18 cellular contexts compared by ENCODE assay signal in genomic region chr10:16976803-16977202, GRCh38.
"Had no signal": no experiment of that assay in that cellular context is flagged by ENCODE, and none has a peak within 500 bp of the region (broad histone marks: within the 10 kb centered on the region; RNA-seq: fewer than 3 reads in every experiment).

No MANE protein-coding gene starts in this region.

- H3K4me1 ChIP-seq: heart left ventricle, psoas muscle, right lobe of liver, stomach had no signal

- DNase-seq: cortex of kidney; dorsolateral prefrontal cortex; effector CD8-positive, alpha-beta T cell; foreskin melanocyte; heart left ventricle; hippocampal formation; left colon; left ventricle myocardium superior; naive thymus-derived CD4-positive, alpha-beta T cell; nephron progenitor cell; psoas muscle; retina; right lobe of liver; stomach; substantia nigra; trophoblast cell had no signal

- H3K27me3 ChIP-seq: dorsolateral prefrontal cortex, heart left ventricle, right lobe of liver, stomach had no signal

- H3K27ac ChIP-seq: dorsolateral prefrontal cortex, heart left ventricle, psoas muscle, right lobe of liver, stomach, thoracic aorta had no signal

- ATAC-seq: heart left ventricle; left colon; left ventricle myocardium superior; naive thymus-derived CD4-positive, alpha-beta T cell; psoas muscle; right lobe of liver had no signal

- H3K9me3 ChIP-seq: psoas muscle, right lobe of liver, stomach, thoracic aorta had no signal

- H3K4me3 ChIP-seq: dorsolateral prefrontal cortex, heart left ventricle, lung, psoas muscle, right lobe of liver, stomach, thoracic aorta had no signal

- H3K27ac Mint-ChIP-seq: naive thymus-derived CD4-positive, alpha-beta T cell; nephron progenitor cell had no signal

- H3K4me3 Mint-ChIP-seq: naive thymus-derived CD4-positive, alpha-beta T cell; nephron progenitor cell had no signal

- H3K36me3 ChIP-seq: heart left ventricle, right lobe of liver, stomach, thoracic aorta had no signal
